1 cellular context compared by ENCODE assay signal in the genomic region with DNA sequence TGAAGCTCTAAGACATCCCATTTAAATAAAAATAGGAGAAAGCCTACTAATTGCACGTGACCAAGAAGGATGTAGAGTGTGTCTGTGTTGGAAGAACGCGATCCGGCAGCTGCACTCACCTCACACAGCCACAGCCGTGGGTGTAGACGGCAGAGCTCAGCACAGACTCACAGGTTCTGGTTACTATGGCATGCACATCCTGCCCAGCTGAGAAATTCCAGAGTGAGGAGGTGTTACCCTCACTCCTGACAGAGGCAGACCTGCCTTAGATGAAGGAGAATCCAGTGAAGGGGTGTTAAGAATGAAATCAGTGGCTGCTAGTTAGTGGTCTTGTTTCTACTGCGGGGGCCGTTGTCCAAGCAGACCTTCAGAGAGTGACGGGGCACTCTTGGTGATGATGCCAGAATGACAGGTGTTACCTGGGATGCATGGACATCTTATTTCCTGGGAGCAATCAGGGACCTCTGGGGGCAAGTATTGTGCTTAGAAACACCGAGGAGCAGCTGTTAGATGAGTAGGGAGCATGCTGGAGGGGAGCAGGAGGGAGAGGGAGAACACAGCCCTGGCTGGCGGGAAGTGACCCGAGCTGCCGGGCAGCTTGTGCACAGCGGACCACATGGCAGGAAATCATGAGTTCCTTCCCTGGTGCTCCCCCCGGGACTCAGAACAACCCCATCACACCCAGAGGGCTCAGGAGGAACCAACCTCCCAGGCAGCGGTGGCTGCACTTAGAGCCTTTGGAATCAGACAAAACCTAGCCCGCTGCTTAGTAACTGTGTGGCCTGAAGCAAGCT.
TF ChIP-seq lines count a peak whose summit lies in the region.

No MANE protein-coding gene starts in this region.

TF ChIP-seq in HepG2, 621 proteins besides CTCF, POLR2A, EP300 and RAD21:
- TF ChIP-seq FOXP1 (IDR thresholded peaks at IDR 0.05) (no peak), FOXP1 (CRISPR knock-in tag; IDR thresholded peaks at IDR 0.05) (no peak), ZNF224 (CRISPR knock-in tag; IDR thresholded peaks at IDR 0.05) (no peak), MTA1 (CRISPR knock-in tag; IDR thresholded peaks at IDR 0.05; ENCODE audit: borderline replicate concordance) (no peak), ZNF143 (CRISPR knock-in tag; IDR thresholded peaks at IDR 0.05) (no peak)
- TF ChIP-seq, protein P1, sequence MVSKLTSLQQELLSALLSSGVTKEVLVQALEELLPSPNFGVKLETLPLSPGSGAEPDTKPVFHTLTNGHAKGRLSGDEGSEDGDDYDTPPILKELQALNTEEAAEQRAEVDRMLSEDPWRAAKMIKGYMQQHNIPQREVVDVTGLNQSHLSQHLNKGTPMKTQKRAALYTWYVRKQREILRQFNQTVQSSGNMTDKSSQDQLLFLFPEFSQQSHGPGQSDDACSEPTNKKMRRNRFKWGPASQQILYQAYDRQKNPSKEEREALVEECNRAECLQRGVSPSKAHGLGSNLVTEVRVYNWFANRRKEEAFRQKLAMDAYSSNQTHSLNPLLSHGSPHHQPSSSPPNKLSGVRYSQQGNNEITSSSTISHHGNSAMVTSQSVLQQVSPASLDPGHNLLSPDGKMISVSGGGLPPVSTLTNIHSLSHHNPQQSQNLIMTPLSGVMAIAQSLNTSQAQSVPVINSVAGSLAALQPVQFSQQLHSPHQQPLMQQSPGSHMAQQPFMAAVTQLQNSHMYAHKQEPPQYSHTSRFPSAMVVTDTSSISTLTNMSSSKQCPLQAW (CRISPR knock-in tag; IDR thresholded peaks at IDR 0.05) = no peak
- TF ChIP-seq, protein P2, sequence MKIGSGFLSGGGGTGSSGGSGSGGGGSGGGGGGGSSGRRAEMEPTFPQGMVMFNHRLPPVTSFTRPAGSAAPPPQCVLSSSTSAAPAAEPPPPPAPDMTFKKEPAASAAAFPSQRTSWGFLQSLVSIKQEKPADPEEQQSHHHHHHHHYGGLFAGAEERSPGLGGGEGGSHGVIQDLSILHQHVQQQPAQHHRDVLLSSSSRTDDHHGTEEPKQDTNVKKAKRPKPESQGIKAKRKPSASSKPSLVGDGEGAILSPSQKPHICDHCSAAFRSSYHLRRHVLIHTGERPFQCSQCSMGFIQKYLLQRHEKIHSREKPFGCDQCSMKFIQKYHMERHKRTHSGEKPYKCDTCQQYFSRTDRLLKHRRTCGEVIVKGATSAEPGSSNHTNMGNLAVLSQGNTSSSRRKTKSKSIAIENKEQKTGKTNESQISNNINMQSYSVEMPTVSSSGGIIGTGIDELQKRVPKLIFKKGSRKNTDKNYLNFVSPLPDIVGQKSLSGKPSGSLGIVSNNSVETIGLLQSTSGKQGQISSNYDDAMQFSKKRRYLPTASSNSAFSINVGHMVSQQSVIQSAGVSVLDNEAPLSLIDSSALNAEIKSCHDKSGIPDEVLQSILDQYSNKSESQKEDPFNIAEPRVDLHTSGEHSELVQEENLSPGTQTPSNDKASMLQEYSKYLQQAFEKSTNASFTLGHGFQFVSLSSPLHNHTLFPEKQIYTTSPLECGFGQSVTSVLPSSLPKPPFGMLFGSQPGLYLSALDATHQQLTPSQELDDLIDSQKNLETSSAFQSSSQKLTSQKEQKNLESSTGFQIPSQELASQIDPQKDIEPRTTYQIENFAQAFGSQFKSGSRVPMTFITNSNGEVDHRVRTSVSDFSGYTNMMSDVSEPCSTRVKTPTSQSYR (CRISPR knock-in tag; IDR thresholded peaks at IDR 0.05; ENCODE audit: borderline replicate concordance) = no peak
